In genomic region chr12:68915055-68915454, GRCh38 we compare ENCODE assay signal across 12 cellular contexts. TPM values are rescaled to one million over a fixed set of nuclear protein-coding genes. Genes with fewer than 3 reads are reported as not detected.
DNase-seq lines count a peak whose midpoint lies in the region; ATAC-seq and TF ChIP-seq lines count a peak whose summit lies in the region.
"Had no signal": no experiment of that assay in that cellular context is flagged by ENCODE, and none has a peak within 500 bp of the region (broad histone marks: within the 10 kb centered on the region; RNA-seq: fewer than 3 reads in every experiment).

No MANE protein-coding gene starts in this region.

- H3K9me2 ChIP-seq in PC-3 (replicated peaks; ENCODE audit: low read length), result no peaks in the 10 kb centered on the region

- DNase-seq in Daoy (ENCODE audit: low read depth) (peak; percentile 25), PC-3 (peak; percentile 59), fibroblast of gingiva (ENCODE audit: low read depth) (peak; percentile 96), skeletal muscle cell (ENCODE audit: low read depth) (peak; percentile 93), activated gamma-delta T cell treated with Interleukin-2 at 50 U/mL for 16 hours (no peak), AML-193 (lab: John Stamatoyannopoulos, UW) (no peak)
- no peak for DNase-seq in activated CD8-positive, alpha-beta memory T cell treated with anti-CD3 and anti-CD28 coated beads, Interleukin-2, amount 50 U/mL, for 4 hours
- DNase-seq: aorta, NCI-H2107, occipital lobe, T-helper 17 cell had no signal

- POLR2A ChIA-PET in PC-3 (lab: Charles Lee; ENCODE audit: unreplicated experiment), result no interaction called here

- CTCF ChIA-PET in PC-3 (lab: Charles Lee), result no interaction called here

- peaks cover 9% of the 10 kb centered on the region; the same call in 1 of the 2 replicates for H3K4me1 ChIP-seq in PC-3 (ENCODE audit: insufficient read depth, low read length)

- no peaks in the 10 kb centered on the region for H3K36me3 ChIP-seq in PC-3 (ENCODE audit: low read depth, low read length)

- H3K4me3 ChIP-seq in PC-3 (ENCODE audit: low read length) (no peak overlapping the region), skeletal muscle cell (ENCODE audit: low read depth, low read length) (no peak overlapping the region)

- no peaks in the 10 kb centered on the region for H4K20me1 ChIP-seq in PC-3 (ENCODE audit: low read length)

- peak overlapping the region; percentile 8; the same call in 1 of the 2 replicates for H3K27ac ChIP-seq in PC-3 (ENCODE audit: low read length)

- H3K4me2 ChIP-seq in PC-3 (ENCODE audit: low read length), result no peak overlapping the region

- no TSS peak for BruUV-seq in PC-3 (replicated peaks; lab: Mats Ljungman, UMichigan)

- intact Hi-C loops in PC-3 (cut with micrococcal nuclease), result no loop called here

- no peak overlapping the region for H3K9ac ChIP-seq in PC-3 (ENCODE audit: low read length)

- H2AFZ ChIP-seq in PC-3 (ENCODE audit: low read length), result no peak overlapping the region

- no peaks in the 10 kb centered on the region for H3K79me2 ChIP-seq in PC-3 (ENCODE audit: low read length)

- ATAC-seq in PC-3, result peak; percentile 27; the same call in 1 of the 2 replicates
- no peak for ATAC-seq in GM21717 (IDR thresholded peaks at IDR 0.05; ENCODE audit: unreplicated experiment)
- ATAC-seq: T-helper 17 cell had no signal

- H3F3A ChIP-seq in PC-3 (ENCODE audit: low read length, unreplicated experiment), result no peaks in the 10 kb centered on the region

- no peaks in the 10 kb centered on the region for H3K27me3 ChIP-seq in PC-3 (ENCODE audit: low read length)

- no peak for TF ChIP-seq CTCF in PC-3 (conservative IDR thresholded peaks at IDR 0.05; ENCODE audit: low read depth, low read length)

- H3K9me3 ChIP-seq in PC-3 (ENCODE audit: low read length), result no peaks in the 10 kb centered on the region

RNA-seq across cellular contexts. Expression of gene CPM, which starts 17.9 kb away (rescaled TPM):
- 4.2 and 27.0 TPM in 2 replicates for total RNA-seq in Daoy (2014; rRNA removed; shearing (Covaris generic))
- 3.1 and 5.3 TPM in 2 replicates for total RNA-seq in PC-3 (2014; rRNA removed)

Comparison
In these comparisons a context has a peak if more than half of its experiments do, and no peak if none do; other contexts are left out.
1. DNase-seq: peak in Daoy (single experiment), PC-3 (single experiment), fibroblast of gingiva (single experiment) and skeletal muscle cell (single experiment); none in activated gamma-delta T cell treated with Interleukin-2 at 50 U/mL for 16 hours (single experiment), AML-193 (0 of 2) and activated CD8-positive, alpha-beta memory T cell treated with anti-CD3 and anti-CD28 coated beads, Interleukin-2, amount 50 U/mL, for 4 hours (single experiment).